In the genomic region with DNA sequence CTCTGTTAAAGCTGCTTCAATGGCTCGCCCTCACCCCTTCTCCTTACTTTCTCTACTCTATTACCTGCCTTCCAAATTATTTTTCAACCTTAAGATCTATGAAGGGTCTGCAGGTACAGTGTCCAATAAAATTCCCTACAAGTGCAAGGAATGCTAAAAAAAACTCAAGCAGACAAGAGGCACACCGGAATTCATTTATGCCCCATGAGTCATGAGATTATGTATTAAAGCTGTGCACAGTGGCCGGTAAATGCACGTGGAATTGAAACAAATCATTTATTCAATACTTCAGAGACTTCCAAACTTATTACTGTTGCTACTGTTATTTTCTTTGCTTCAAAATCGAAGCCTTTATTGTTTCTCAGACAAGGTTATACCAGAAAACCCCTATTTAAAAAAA, we compare ENCODE assay signal across 22 cellular contexts.
A peak's percentile ranks its signal among the peaks of the same experiment; 100 is the strongest.
DNase-seq lines count a peak whose midpoint lies in the region; ATAC-seq and TF ChIP-seq lines count a peak whose summit lies in the region.
"Had no signal": no experiment of that assay in that cellular context is flagged by ENCODE, and none has a peak within 500 bp of the region (broad histone marks: within the 10 kb centered on the region; RNA-seq: fewer than 3 reads in every experiment).

No MANE protein-coding gene starts in this region.

- ATAC-seq in IMR-90 (ENCODE audit: low read depth) (no peak), GM18867 (IDR thresholded peaks at IDR 0.05; ENCODE audit: unreplicated experiment) (no peak)
- ATAC-seq: CD8-positive, alpha-beta T cell had no signal

- peaks cover 5% of the 10 kb centered on the region for H3K4me1 ChIP-seq in IMR-90 (ENCODE audit: control insufficient read depth, insufficient read depth, low read length)
- H3K4me1 ChIP-seq: Caco-2 had no signal

- in situ Hi-C loops in IMR-90 (cut with MboI; ENCODE audit: low sequenced_read_pairs), result no loop called here

- H3K4ac ChIP-seq in IMR-90 (ENCODE audit: low read depth, low read length), result no peak overlapping the region

- no peaks in the 10 kb centered on the region for H3K27me3 ChIP-seq in IMR-90 (ENCODE audit: control insufficient read depth, insufficient read depth, low read length)

- no peak overlapping the region for H4K8ac ChIP-seq in IMR-90 (ENCODE audit: low read depth in 2 of 2, low read length in 2 of 2)

- H3K36me3 ChIP-seq in IMR-90 (ENCODE audit: control insufficient read depth, insufficient read depth, low read length), result no peaks in the 10 kb centered on the region

- H3K56ac ChIP-seq in IMR-90 (ENCODE audit: extremely low read depth, insufficient read depth, low read length), result no peak overlapping the region

- H3K9me3 Mint-ChIP-seq in brain, result peaks cover 0 to 4% (median 0%) of the 10 kb centered on the region in 5 experiments
- H3K9me3 Mint-ChIP-seq: CD8-positive, alpha-beta T cell had no signal

- H3K27ac ChIP-seq in IMR-90 (ENCODE audit: insufficient read depth, low read length), result no peak overlapping the region
- H3K27ac ChIP-seq: C4-2B had no signal

- no peak overlapping the region for H3K9ac ChIP-seq in IMR-90 (ENCODE audit: low read depth, low read length)

- H4K91ac ChIP-seq in IMR-90 (ENCODE audit: insufficient read depth, low read depth, low read length), result no peak overlapping the region

- no peak overlapping the region for H2BK120ac ChIP-seq in IMR-90 (ENCODE audit: low read depth, low read length)

- peaks cover 3% of the 10 kb centered on the region for H3K27me3 Mint-ChIP-seq in brain

- WGBS in IMR-90 (ENCODE audit: extremely low coverage in 2 of 2, insufficient read length in 1 of 2), 2 experiments, result no CpG with 5 or more reads among the region's 5 CpGs

- BruUV-seq in IMR-90 (replicated peaks; lab: Mats Ljungman, UMichigan), result no TSS peak

- peaks cover 13% of the 10 kb centered on the region for H3K36me3 Mint-ChIP-seq in brain
- H3K36me3 Mint-ChIP-seq: CD8-positive, alpha-beta T cell had no signal

- peak overlapping the region in 3 of 5 experiments; percentile 9 to 21 (median 15) for H3K27ac Mint-ChIP-seq in brain
- H3K27ac Mint-ChIP-seq: B cell; CD8-positive, alpha-beta T cell; HFFc6 had no signal

- dilution Hi-C loops in IMR-90 (cut with HindIII; ENCODE audit: low sequenced_read_pairs, unreplicated experiment), result no loop called here

- no peak overlapping the region for H3K4me3 Mint-ChIP-seq in brain
- H3K4me3 Mint-ChIP-seq: B cell; CD8-positive, alpha-beta T cell; HFFc6 had no signal

- no peak overlapping the region for H3K4me2 ChIP-seq in IMR-90 (ENCODE audit: low read depth, low read length)

- CTCF ChIA-PET in IMR-90 (lab: Yijun Ruan, JAX), result no interaction called here

- H2AFZ ChIP-seq in IMR-90 (replicated peaks; ENCODE audit: low read length, poor library complexity), result no peak overlapping the region

- H2BK20ac ChIP-seq in IMR-90 (ENCODE audit: low read depth, low read length), result no peak overlapping the region

- peaks cover 3% of the 10 kb centered on the region for H3K9me1 ChIP-seq in IMR-90 (ENCODE audit: insufficient read depth, low read length)

- DNase-seq in ELR (ENCODE audit: low read depth), result peak; percentile 47
- DNase-seq in IMR-90, result peak; percentile 17
- DNase-seq in renal cortical epithelial cell (ENCODE audit: low read depth), result peak; percentile 55
- DNase-seq in UCSD-AML1 (lab: John Stamatoyannopoulos, UW; ENCODE audit: unreplicated experiment), result no peak
- no peak for DNase-seq in midbrain (lab: John Stamatoyannopoulos, UW)
- DNase-seq: Caco-2; CD8-positive, alpha-beta T cell; DMS79; EL; H7; HFFc6; NCI-H1048; NCI-H1417; NCI-H1694; NCI-H2029 treated with DMSO at 0.1 percent for 48 hours; NCI-H2227 treated with DMSO at 0.1 percent for 48 hours; NCI-H510A; NCI-H69 had no signal

- no peaks in the 10 kb centered on the region for H3K9me3 ChIP-seq in IMR-90 (ENCODE audit: control insufficient read depth, insufficient read depth, low read length)
- H3K9me3 ChIP-seq: Caco-2 had no signal

- H2BK15ac ChIP-seq in IMR-90 (ENCODE audit: low read depth, low read length), result no peak overlapping the region

- H3K79me1 ChIP-seq in IMR-90 (ENCODE audit: low read depth in 1 of 2, low read length in 2 of 2), result no peaks in the 10 kb centered on the region

- H2AK9ac ChIP-seq in IMR-90 (replicated peaks; ENCODE audit: low read depth, low read length, poor library complexity), result no peak overlapping the region

- H4K5ac ChIP-seq in IMR-90 (ENCODE audit: low read depth, low read length), result no peak overlapping the region

- H4K20me1 ChIP-seq in IMR-90 (ENCODE audit: insufficient read depth, low read length), result no peaks in the 10 kb centered on the region

- intact Hi-C loops in IMR-90 (cut with micrococcal nuclease), result no loop called here

- H3K18ac ChIP-seq in IMR-90 (ENCODE audit: low read depth, low read length), result no peak overlapping the region

- POLR2A ChIA-PET in IMR-90 (lab: Charles Lee; ENCODE audit: unreplicated experiment), result no interaction called here

- H2BK5ac ChIP-seq in IMR-90 (ENCODE audit: low read depth, low read length, poor library complexity, severe bottlenecking), result no peak overlapping the region

- H3K4me1 Mint-ChIP-seq in brain, result peaks cover 49% of the 10 kb centered on the region

- H3K4me3 ChIP-seq in IMR-90 (ENCODE audit: insufficient read depth, low read depth, low read length), result no peak overlapping the region

- H3K23ac ChIP-seq in IMR-90 (ENCODE audit: low read depth, low read length), result no peak overlapping the region

- TF ChIP-seq POLR2A in IMR-90 (IDR thresholded peaks at IDR 0.05; ENCODE audit: low read depth, low read length), result no peak

- no peak for TF ChIP-seq CTCF in IMR-90 (conservative IDR thresholded peaks at IDR 0.05; ENCODE audit: low read depth, low read length)
- TF ChIP-seq CTCF in brain (conservative IDR thresholded peaks at IDR 0.05), result no peak

- no peak for TF ChIP-seq RAD21 in IMR-90 (IDR thresholded peaks at IDR 0.05; ENCODE audit: low read length)

- H2AK5ac ChIP-seq in IMR-90 (ENCODE audit: low read depth, low read length), result no peak overlapping the region

- H3K14ac ChIP-seq in IMR-90 (replicated peaks; ENCODE audit: low read depth, low read length), result no peak overlapping the region

TF ChIP-seq in IMR-90, 13 proteins besides CTCF, POLR2A, EP300 and RAD21:
- TF ChIP-seq CHD1 (IDR thresholded peaks at IDR 0.05; ENCODE audit: low read depth, low read length) (no peak), BHLHE40 (IDR thresholded peaks at IDR 0.05; ENCODE audit: low read depth, low read length) (no peak), RFX5 (IDR thresholded peaks at IDR 0.05; ENCODE audit: low read depth, low read length) (no peak), SMC3 (IDR thresholded peaks at IDR 0.05; ENCODE audit: low read depth, low read length) (no peak), MAZ (IDR thresholded peaks at IDR 0.05; ENCODE audit: borderline replicate concordance, low read depth, low read length) (no peak), RCOR1 (IDR thresholded peaks at IDR 0.05; ENCODE audit: insufficient replicate concordance, low read length) (no peak), CEBPB (IDR thresholded peaks at IDR 0.05; ENCODE audit: low read depth, low read length) (no peak), FOS (IDR thresholded peaks at IDR 0.05; ENCODE audit: low read depth, low read length) (no peak), NFE2L2 (IDR thresholded peaks at IDR 0.05; ENCODE audit: low read depth, low read length) (no peak), MAFK (IDR thresholded peaks at IDR 0.05; ENCODE audit: low read depth, low read length) (no peak), MXI1 (IDR thresholded peaks at IDR 0.05; ENCODE audit: borderline replicate concordance, low read depth, low read length) (no peak)
- TF ChIP-seq, protein P1, sequence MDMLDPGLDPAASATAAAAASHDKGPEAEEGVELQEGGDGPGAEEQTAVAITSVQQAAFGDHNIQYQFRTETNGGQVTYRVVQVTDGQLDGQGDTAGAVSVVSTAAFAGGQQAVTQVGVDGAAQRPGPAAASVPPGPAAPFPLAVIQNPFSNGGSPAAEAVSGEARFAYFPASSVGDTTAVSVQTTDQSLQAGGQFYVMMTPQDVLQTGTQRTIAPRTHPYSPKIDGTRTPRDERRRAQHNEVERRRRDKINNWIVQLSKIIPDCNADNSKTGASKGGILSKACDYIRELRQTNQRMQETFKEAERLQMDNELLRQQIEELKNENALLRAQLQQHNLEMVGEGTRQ (IDR thresholded peaks at IDR 0.05; ENCODE audit: low read depth, low read length), result no peak
- TF ChIP-seq, protein P2, sequence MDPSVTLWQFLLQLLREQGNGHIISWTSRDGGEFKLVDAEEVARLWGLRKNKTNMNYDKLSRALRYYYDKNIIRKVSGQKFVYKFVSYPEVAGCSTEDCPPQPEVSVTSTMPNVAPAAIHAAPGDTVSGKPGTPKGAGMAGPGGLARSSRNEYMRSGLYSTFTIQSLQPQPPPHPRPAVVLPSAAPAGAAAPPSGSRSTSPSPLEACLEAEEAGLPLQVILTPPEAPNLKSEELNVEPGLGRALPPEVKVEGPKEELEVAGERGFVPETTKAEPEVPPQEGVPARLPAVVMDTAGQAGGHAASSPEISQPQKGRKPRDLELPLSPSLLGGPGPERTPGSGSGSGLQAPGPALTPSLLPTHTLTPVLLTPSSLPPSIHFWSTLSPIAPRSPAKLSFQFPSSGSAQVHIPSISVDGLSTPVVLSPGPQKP (IDR thresholded peaks at IDR 0.05; ENCODE audit: borderline replicate concordance, low read depth, low read length), result no peak

Comparison
In these comparisons a context has a peak if more than half of its experiments do, and no peak if none do; other contexts are left out.
1. DNase-seq: peak in ELR (single experiment), IMR-90 (single experiment) and renal cortical epithelial cell (single experiment); none in UCSD-AML1 (single experiment) and midbrain (single experiment).